In the genomic region with DNA sequence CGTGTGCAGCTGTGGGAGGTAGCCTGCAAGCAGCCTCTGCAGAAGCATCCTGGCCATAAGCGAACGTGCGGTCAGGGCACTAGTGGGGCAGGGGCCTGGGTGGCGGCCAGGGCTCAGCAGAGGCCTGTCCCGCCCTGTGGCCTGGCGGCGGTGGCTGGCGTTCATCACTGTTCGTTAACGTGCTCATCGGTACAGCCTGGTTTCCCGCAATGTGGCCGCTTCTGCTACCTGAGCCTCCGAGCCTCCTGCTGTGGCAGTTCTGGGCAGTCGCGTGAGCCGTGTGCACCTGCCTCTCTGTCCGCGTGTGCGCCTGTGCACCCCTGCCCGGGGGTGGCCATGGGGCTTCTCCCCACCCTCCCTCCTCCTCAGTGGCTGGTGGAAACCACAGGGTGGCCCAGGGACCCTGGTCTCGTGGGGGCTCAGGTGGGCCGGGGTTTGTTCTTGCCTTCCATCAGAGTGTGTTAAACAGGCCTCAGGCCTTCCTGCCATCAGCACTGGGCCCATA, we compare ENCODE assay signal across 14 cellular contexts.
DNase-seq lines count a peak whose midpoint lies in the region; ATAC-seq and TF ChIP-seq lines count a peak whose summit lies in the region.
"Had no signal": no experiment of that assay in that cellular context is flagged by ENCODE, and none has a peak within 500 bp of the region (broad histone marks: within the 10 kb centered on the region; RNA-seq: fewer than 3 reads in every experiment).

No MANE protein-coding gene starts in this region.

- 95% methylated on average over 24 of the region's 24 CpGs for WGBS in right cardiac atrium

- DNase-seq in activated CD4-positive, alpha-beta T cell treated with anti-CD3 and anti-CD28 coated beads for 48 hours: peak; percentile 0
- no peak for DNase-seq in activated CD4-positive, alpha-beta T cell treated with anti-CD3 and anti-CD28 coated beads, Interleukin-2, amount 50 U/mL, for 4 hours
- peak; percentile 5 for DNase-seq in WERI-Rb-1
- DNase-seq in right cardiac atrium: peak; percentile 10 to 48 (median 41)
- DNase-seq in sciatic nerve (ENCODE audit: low spot score): peak; percentile 52
- DNase-seq in SKM-1 (lab: John Stamatoyannopoulos, UW; ENCODE audit: unreplicated experiment): no peak
- DNase-seq: immature natural killer cell, Karpas-422, NCI-H1436 treated with DMSO at 0.1 percent for 48 hours, NCI-H524 treated with DMSO at 0.1 percent for 48 hours had no signal

- H3K27ac ChIP-seq in WERI-Rb-1: no peak overlapping the region
- H3K27ac ChIP-seq in right cardiac atrium (ENCODE audit: low read length): no peak overlapping the region

- ATAC-seq in right cardiac atrium (no peak), sciatic nerve (no peak), GM19328 (IDR thresholded peaks at IDR 0.05; ENCODE audit: unreplicated experiment) (no peak), HG02852 (IDR thresholded peaks at IDR 0.05; ENCODE audit: unreplicated experiment) (no peak)
- ATAC-seq: activated CD4-positive, CD25-positive, alpha-beta regulatory T cell treated with anti-CD3 and anti-CD28 coated beads, Interleukin-2, amount 50 U/mL, for 24 hours; CD8-positive, alpha-beta T cell had no signal

- H3K9me3 ChIP-seq in WERI-Rb-1 (ENCODE audit: severe bottlenecking) (no peaks in the 10 kb centered on the region), right cardiac atrium (ENCODE audit: control insufficient read depth, low read length) (no peaks in the 10 kb centered on the region)

- H3K36me3 ChIP-seq in WERI-Rb-1: no peaks in the 10 kb centered on the region

- TF ChIP-seq CTCF in WERI-Rb-1 (IDR thresholded peaks at IDR 0.05; ENCODE audit: low read depth, low read length): no peak

- no peaks in the 10 kb centered on the region for H3K27me3 ChIP-seq in WERI-Rb-1 (ENCODE audit: insufficient read depth, low read depth, severe bottlenecking)
- H3K27me3 ChIP-seq in right cardiac atrium (ENCODE audit: control insufficient read depth, insufficient read depth): no peaks in the 10 kb centered on the region

- intact Hi-C loops in right cardiac atrium (cut with DNase I) (no loop called here), sciatic nerve (cut with DNase I) (no loop called here)

- H3K4me1 ChIP-seq in right cardiac atrium (ENCODE audit: control insufficient read depth, insufficient read depth, low read length): no peaks in the 10 kb centered on the region

- H3K4me3 ChIP-seq in WERI-Rb-1 (ENCODE audit: low read depth, low read length) (no peak overlapping the region), right cardiac atrium (ENCODE audit: low read length) (no peak overlapping the region)

Comparison
In these comparisons a context has a peak if more than half of its experiments do, and no peak if none do; other contexts are left out.
1. DNase-seq: peak in activated CD4-positive, alpha-beta T cell treated with anti-CD3 and anti-CD28 coated beads for 48 hours (single experiment), WERI-Rb-1 (single experiment), right cardiac atrium (3 of 3) and sciatic nerve (single experiment); none in activated CD4-positive, alpha-beta T cell treated with anti-CD3 and anti-CD28 coated beads, Interleukin-2, amount 50 U/mL, for 4 hours (0 of 2) and SKM-1 (single experiment).